In genomic region chr6:44473870-44474631, GRCh38 we compare ENCODE assay signal across 23 cellular contexts.
"Had no signal": no experiment of that assay in that cellular context is flagged by ENCODE, and none has a peak within 500 bp of the region (broad histone marks: within the 10 kb centered on the region; RNA-seq: fewer than 3 reads in every experiment).

No MANE protein-coding gene starts in this region.

- H3K36me3 ChIP-seq: colonic mucosa, esophagus muscularis mucosa, prostate gland, thyroid gland, vagina had no signal

- H3K27me3 Mint-ChIP-seq: stimulated activated naive CD8-positive, alpha-beta T cell treated with anti-CD3 and anti-CD28 coated beads, Interleukin-15, amount 100 ng/mL, for 72 hours had no signal

- DNase-seq: colonic mucosa; effector memory CD4-positive, alpha-beta T cell; foreskin keratinocyte; left ventricle myocardium superior; mesenchymal stem cell; mucosa of descending colon; naive B cell; right cardiac atrium; small intestine; stimulated activated CD4-positive, alpha-beta T cell treated with anti-CD3 and anti-CD28 coated beads, Interleukin-15, amount 100 ng/mL, for 24 hours; stimulated activated CD4-positive, alpha-beta T cell treated with anti-CD3 and anti-CD28 coated beads, Interleukin-2, amount 100 ng/mL, for 48 hours; stimulated activated naive CD4-positive, alpha-beta T cell; stimulated activated naive CD8-positive, alpha-beta T cell treated with anti-CD3 and anti-CD28 coated beads, Interleukin-15, amount 100 ng/mL, for 72 hours; thyroid gland had no signal

- FAIRE-seq: endothelial cell of umbilical vein, keratinocyte, small intestine had no signal

- H3K27me3 ChIP-seq: colonic mucosa, foreskin keratinocyte, thyroid gland, vagina had no signal

- H3K9me3 Mint-ChIP-seq: dendritic cell treated with granulocyte-macrophage colony-stimulating factor and Interleukin-4, amounts not matched to agents 40 ng/mL and 50 ng/mL, for 4 days; mesothelial cell of epicardium; naive B cell; natural killer cell treated with Interleukin-12 subunit alpha and Interleukin-12 subunit beta and Interleukin-15 and Interleukin-18, amount 100 ng/mL, for 72 hours; neural crest cell; stimulated activated naive CD8-positive, alpha-beta T cell treated with anti-CD3 and anti-CD28 coated beads, Interleukin-15, amount 100 ng/mL, for 72 hours had no signal

- ATAC-seq: foreskin keratinocyte; left ventricle myocardium superior; mucosa of descending colon; natural killer cell treated with Interleukin-12 subunit alpha and Interleukin-12 subunit beta and Interleukin-15 and Interleukin-18, amount 100 ng/mL, for 72 hours; right cardiac atrium; stimulated activated naive CD8-positive, alpha-beta T cell treated with anti-CD3 and anti-CD28 coated beads, Interleukin-15, amount 100 ng/mL, for 72 hours had no signal

- H3K27ac ChIP-seq: colonic mucosa, esophagus muscularis mucosa, foreskin keratinocyte, prostate gland, thyroid gland, vagina had no signal

- H3K4me1 ChIP-seq: colonic mucosa, foreskin keratinocyte had no signal

- H3K27ac Mint-ChIP-seq: dendritic cell treated with granulocyte-macrophage colony-stimulating factor and Interleukin-4, amounts not matched to agents 40 ng/mL and 50 ng/mL, for 4 days; mesothelial cell of epicardium; naive B cell; natural killer cell treated with Interleukin-12 subunit alpha and Interleukin-12 subunit beta and Interleukin-15 and Interleukin-18, amount 100 ng/mL, for 72 hours had no signal

- H3K36me3 Mint-ChIP-seq: mesothelial cell of epicardium; naive B cell; natural killer cell treated with Interleukin-12 subunit alpha and Interleukin-12 subunit beta and Interleukin-15 and Interleukin-18, amount 100 ng/mL, for 72 hours had no signal

- H3K9me3 ChIP-seq: colonic mucosa, esophagus muscularis mucosa, mucosa of descending colon, prostate gland, thyroid gland, vagina had no signal

- H3K4me3 ChIP-seq: colonic mucosa, esophagus muscularis mucosa, mucosa of descending colon, prostate gland, thyroid gland, vagina had no signal

- H3K4me3 Mint-ChIP-seq: dendritic cell treated with granulocyte-macrophage colony-stimulating factor and Interleukin-4, amounts not matched to agents 40 ng/mL and 50 ng/mL, for 4 days; mesothelial cell of epicardium; naive B cell; natural killer cell treated with Interleukin-12 subunit alpha and Interleukin-12 subunit beta and Interleukin-15 and Interleukin-18, amount 100 ng/mL, for 72 hours; neural crest cell; stimulated activated naive CD8-positive, alpha-beta T cell treated with anti-CD3 and anti-CD28 coated beads, Interleukin-15, amount 100 ng/mL, for 72 hours had no signal
